ENCODE assay signal across 8 cellular contexts in genomic region chr14:62126885-62127478, GRCh38.
DNase-seq lines count a peak whose midpoint lies in the region; ATAC-seq and TF ChIP-seq lines count a peak whose summit lies in the region.

No MANE protein-coding gene starts in this region.

- TF ChIP-seq RAD21 in SK-N-SH (IDR thresholded peaks at IDR 0.05; ENCODE audit: low read length), result peak; percentile 90

- H3K79me2 ChIP-seq in SK-N-SH (ENCODE audit: insufficient read depth), result no peaks in the 10 kb centered on the region
- H3K79me2 ChIP-seq in neural progenitor cell (ENCODE audit: low read depth), result no peaks in the 10 kb centered on the region

- H3K9me3 Mint-ChIP-seq in natural killer cell, result no peaks in the 10 kb centered on the region
- no peaks in the 10 kb centered on the region for H3K9me3 Mint-ChIP-seq in natural killer cell treated with Interleukin-12 subunit alpha and Interleukin-12 subunit beta and Interleukin-15 and Interleukin-18, amount 100 ng/mL, for 72 hours
- no peaks in the 10 kb centered on the region for H3K9me3 Mint-ChIP-seq in HFFc6
- no peaks in the 10 kb centered on the region for H3K9me3 Mint-ChIP-seq in neural progenitor cell

- peak; percentile 61 to 87 (median 76) for ATAC-seq in natural killer cell
- ATAC-seq in natural killer cell treated with Interleukin-12 subunit alpha and Interleukin-12 subunit beta and Interleukin-15 and Interleukin-18, amount 100 ng/mL, for 72 hours, result no peak
- peak; percentile 57 for ATAC-seq in esophagus mucosa
- ATAC-seq in GM21381 (IDR thresholded peaks at IDR 0.05; ENCODE audit: unreplicated experiment), result no peak

- DNase-seq in natural killer cell (no peak), HFFc6 (peak; percentile 59), NCI-H1105 treated with DMSO at 0.1 percent for 48 hours (lab: John Stamatoyannopoulos, UW) (peak; percentile 78), SK-N-SH (peak; percentile 28), neural progenitor cell (ENCODE audit: low spot score) (peak; percentile 66)
- no peak for DNase-seq in natural killer cell treated with Interleukin-12 subunit alpha and Interleukin-12 subunit beta and Interleukin-15 and Interleukin-18, amount 100 ng/mL, for 72 hours (ENCODE audit: low spot score)

- intact Hi-C loops in natural killer cell (cut with micrococcal nuclease), result loop anchor here (1.0 to 5.0 kb wide), 4 partner anchors 202 to 860 kb away; no protein-coding TSS in a partner anchor

- no peaks in the 10 kb centered on the region for H3K9me2 ChIP-seq in SK-N-SH

- WGBS in SK-N-SH (ENCODE audit: low lambda C conversion rate), result 10% methylated on average over 7 of the region's 7 CpGs

- no peaks in the 10 kb centered on the region for H3K9me3 ChIP-seq in SK-N-SH
- H3K9me3 ChIP-seq in neural progenitor cell (ENCODE audit: low read depth), result no peaks in the 10 kb centered on the region

- CTCF ChIA-PET in SK-N-SH (lab: Yijun Ruan, JAX), result interaction anchor here (0.6 to 5.8 kb wide), 64 partner anchors 9 to 841 kb away, joined by 3 to 71 read pairs (median 4); no protein-coding TSS in a partner anchor

- peaks cover 19 to 61% of the 10 kb centered on the region in 2 donors for H3K27me3 Mint-ChIP-seq in natural killer cell (ENCODE audit: low read depth in 2 of 2)
- peaks cover 26 to 59% of the 10 kb centered on the region in 2 donors for H3K27me3 Mint-ChIP-seq in natural killer cell treated with Interleukin-12 subunit alpha and Interleukin-12 subunit beta and Interleukin-15 and Interleukin-18, amount 100 ng/mL, for 72 hours
- peaks cover 3% of the 10 kb centered on the region; the same call in 1 of the 2 replicates for H3K27me3 Mint-ChIP-seq in HFFc6 (ENCODE audit: insufficient read depth)
- no peaks in the 10 kb centered on the region for H3K27me3 Mint-ChIP-seq in neural progenitor cell (ENCODE audit: insufficient read depth, low read depth)

- no peak overlapping the region; a peak in 1 of 4 replicates for H3K4me3 ChIP-seq in SK-N-SH (ENCODE audit: low read depth in 2 of 2, low read length in 1 of 2)
- H3K4me3 ChIP-seq in neural progenitor cell, result no peak overlapping the region

- H3K27me3 ChIP-seq in SK-N-SH (ENCODE audit: insufficient read depth) (no peaks in the 10 kb centered on the region; the same call in 1 of the 2 replicates), neural progenitor cell (peaks cover 26% of the 10 kb centered on the region)

- no peak overlapping the region for H2AFZ ChIP-seq in SK-N-SH (ENCODE audit: low read depth)
- H2AFZ ChIP-seq in neural progenitor cell (replicated peaks), result no peak overlapping the region

- POLR2A ChIA-PET in SK-N-SH (lab: Yijun Ruan, JAX), result no interaction called here

- TF ChIP-seq CTCF in natural killer cell (IDR thresholded peaks at IDR 0.05), result peak; percentile 95
- TF ChIP-seq CTCF in HFFc6 (IDR thresholded peaks at IDR 0.05), result peak; percentile 91
- peak; percentile 85 for TF ChIP-seq CTCF in SK-N-SH (IDR thresholded peaks at IDR 0.05)
- TF ChIP-seq CTCF in neural progenitor cell (IDR thresholded peaks at IDR 0.05), result peak; percentile 85

- H3K9ac ChIP-seq in SK-N-SH (no peak overlapping the region), neural progenitor cell (no peak overlapping the region)

- no peaks in the 10 kb centered on the region for H3K36me3 Mint-ChIP-seq in natural killer cell
- H3K36me3 Mint-ChIP-seq in natural killer cell treated with Interleukin-12 subunit alpha and Interleukin-12 subunit beta and Interleukin-15 and Interleukin-18, amount 100 ng/mL, for 72 hours, result no peaks in the 10 kb centered on the region
- no peaks in the 10 kb centered on the region for H3K36me3 Mint-ChIP-seq in HFFc6 (ENCODE audit: low read depth)
- no peaks in the 10 kb centered on the region for H3K36me3 Mint-ChIP-seq in neural progenitor cell

- H3K4me2 ChIP-seq in SK-N-SH (no peak overlapping the region), neural progenitor cell (no peak overlapping the region)

- H3K27ac Mint-ChIP-seq in natural killer cell (no peak overlapping the region), HFFc6 (no peak overlapping the region), neural progenitor cell (no peak overlapping the region)
- peak overlapping the region in 1 of 2 donors; percentile 59 for H3K27ac Mint-ChIP-seq in natural killer cell treated with Interleukin-12 subunit alpha and Interleukin-12 subunit beta and Interleukin-15 and Interleukin-18, amount 100 ng/mL, for 72 hours

- no peaks in the 10 kb centered on the region for H3F3A ChIP-seq in SK-N-SH (replicated peaks; ENCODE audit: insufficient read depth)
- H3F3A ChIP-seq in neural progenitor cell (ENCODE audit: low read depth), result no peaks in the 10 kb centered on the region

- no peak for TF ChIP-seq EP300 in SK-N-SH (IDR thresholded peaks at IDR 0.05; ENCODE audit: borderline replicate concordance in 1 of 2, low read depth in 1 of 2, low read length in 1 of 2)

- H3K27ac ChIP-seq in SK-N-SH (ENCODE audit: low read depth in 2 of 2, low read length in 1 of 2) (no peak overlapping the region), neural progenitor cell (no peak overlapping the region)

- H3K4me1 ChIP-seq in SK-N-SH (ENCODE audit: control insufficient read depth in 1 of 2, insufficient read depth in 2 of 2, low read depth in 1 of 2, low read length in 1 of 2) (no peaks in the 10 kb centered on the region), neural progenitor cell (no peaks in the 10 kb centered on the region)

- H4K20me1 ChIP-seq in SK-N-SH (ENCODE audit: insufficient read depth) (no peaks in the 10 kb centered on the region), neural progenitor cell (ENCODE audit: low read depth) (no peaks in the 10 kb centered on the region)

- peaks cover 0 to 6% of the 10 kb centered on the region in 2 donors for H3K4me1 Mint-ChIP-seq in natural killer cell
- H3K4me1 Mint-ChIP-seq in natural killer cell treated with Interleukin-12 subunit alpha and Interleukin-12 subunit beta and Interleukin-15 and Interleukin-18, amount 100 ng/mL, for 72 hours (ENCODE audit: low read depth in 2 of 2), result peaks cover 0 to 11% of the 10 kb centered on the region in 2 donors
- H3K4me1 Mint-ChIP-seq in HFFc6 (ENCODE audit: low read depth), result peaks cover 8% of the 10 kb centered on the region
- no peaks in the 10 kb centered on the region for H3K4me1 Mint-ChIP-seq in neural progenitor cell

- H3K36me3 ChIP-seq in SK-N-SH (replicated peaks in 1 of 2; ENCODE audit: control insufficient read depth in 1 of 2, insufficient read depth in 2 of 2, low read length in 1 of 2) (no peaks in the 10 kb centered on the region), neural progenitor cell (no peaks in the 10 kb centered on the region)

- no peak overlapping the region for H3K4me3 Mint-ChIP-seq in natural killer cell
- H3K4me3 Mint-ChIP-seq in natural killer cell treated with Interleukin-12 subunit alpha and Interleukin-12 subunit beta and Interleukin-15 and Interleukin-18, amount 100 ng/mL, for 72 hours, result no peak overlapping the region
- no peak overlapping the region for H3K4me3 Mint-ChIP-seq in HFFc6
- H3K4me3 Mint-ChIP-seq in neural progenitor cell, result no peak overlapping the region

TF ChIP-seq in SK-N-SH, 30 proteins besides CTCF, POLR2A, EP300 and RAD21:
- peak; percentile 68 for TF ChIP-seq SMC3 (IDR thresholded peaks at IDR 0.05; ENCODE audit: low read depth, low read length)
- TF ChIP-seq FOXJ3 (CRISPR knock-in tag; IDR thresholded peaks at IDR 0.05), result no peak

Comparison
In these comparisons a context has a peak if more than half of its experiments do, and no peak if none do; other contexts are left out.
1. ATAC-seq: peak in natural killer cell (3 of 3) and esophagus mucosa (single experiment); none in natural killer cell treated with Interleukin-12 subunit alpha and Interleukin-12 subunit beta and Interleukin-15 and Interleukin-18, amount 100 ng/mL, for 72 hours (0 of 2) and GM21381 (single experiment).
2. DNase-seq: peak in HFFc6 (single experiment), NCI-H1105 treated with DMSO at 0.1 percent for 48 hours (single experiment), SK-N-SH (single experiment) and neural progenitor cell (single experiment); none in natural killer cell (single experiment) and natural killer cell treated with Interleukin-12 subunit alpha and Interleukin-12 subunit beta and Interleukin-15 and Interleukin-18, amount 100 ng/mL, for 72 hours (single experiment).
3. Peak in every context shown above with its lines, with median percentiles within 50 percentile points of each other: CTCF ChIP-seq.